13 cellular contexts compared by ENCODE assay signal in genomic region chr5:124034963-124035362, GRCh38.
DNase-seq lines count a peak whose midpoint lies in the region; ATAC-seq, FAIRE-seq and TF ChIP-seq lines count a peak whose summit lies in the region.
"Had no signal": no experiment of that assay in that cellular context is flagged by ENCODE, and none has a peak within 500 bp of the region (broad histone marks: within the 10 kb centered on the region; RNA-seq: fewer than 3 reads in every experiment).

No MANE protein-coding gene starts in this region.

- peak; percentile 97 for ATAC-seq in GM19455 (IDR thresholded peaks at IDR 0.05; ENCODE audit: unreplicated experiment)
- ATAC-seq in HG02970 (IDR thresholded peaks at IDR 0.05; ENCODE audit: low FRiP score, unreplicated experiment): peak; percentile 98
- ATAC-seq in upper lobe of right lung: no peak
- ATAC-seq in activated CD8-positive, alpha-beta T cell treated with anti-CD3 and anti-CD28 coated beads, Interleukin-2, amount 10 ng/mL, durations not matched to agents 7 days and 5 days: no peak
- ATAC-seq: HepG2; stimulated activated naive CD8-positive, alpha-beta T cell treated with anti-CD3 and anti-CD28 coated beads, Interleukin-15, amount 100 ng/mL, for 72 hours had no signal

- peak; percentile 92 for FAIRE-seq in GM12891 (lab: Jason Lieb, UNC)
- FAIRE-seq: colon, HepG2 had no signal

- H3K9me3 Mint-ChIP-seq in activated CD8-positive, alpha-beta T cell treated with anti-CD3 and anti-CD28 coated beads, Interleukin-2, amount 10 ng/mL, durations not matched to agents 7 days and 5 days (ENCODE audit: insufficient read depth): no peaks in the 10 kb centered on the region
- H3K9me3 Mint-ChIP-seq: T-helper 2 cell treated with Interferon-gamma antibody and Interleukin-4, amounts not matched to agents 5 μg/mL and 100 μg/mL, for 36 hours had no signal

- POLR2A ChIA-PET in activated CD8-positive, alpha-beta T cell treated with anti-CD3 and anti-CD28 coated beads, Interleukin-2, amount 10 ng/mL, durations not matched to agents 7 days and 5 days (lab: Charles Lee): no interaction called here

- no peaks in the 10 kb centered on the region for H3K4me1 ChIP-seq in upper lobe of right lung

- no peaks in the 10 kb centered on the region for H3K27me3 ChIP-seq in upper lobe of right lung

- H3K36me3 Mint-ChIP-seq in activated CD8-positive, alpha-beta T cell treated with anti-CD3 and anti-CD28 coated beads, Interleukin-2, amount 10 ng/mL, durations not matched to agents 7 days and 5 days (ENCODE audit: low read depth): no peaks in the 10 kb centered on the region

- no peaks in the 10 kb centered on the region for H3K36me3 ChIP-seq in upper lobe of right lung

- H3K27me3 Mint-ChIP-seq in activated CD8-positive, alpha-beta T cell treated with anti-CD3 and anti-CD28 coated beads, Interleukin-2, amount 10 ng/mL, durations not matched to agents 7 days and 5 days (ENCODE audit: low read depth): no peaks in the 10 kb centered on the region
- H3K27me3 Mint-ChIP-seq: stimulated activated naive CD8-positive, alpha-beta T cell treated with anti-CD3 and anti-CD28 coated beads, Interleukin-15, amount 100 ng/mL, for 72 hours had no signal

- no peak overlapping the region for H3K27ac ChIP-seq in upper lobe of right lung

- H3K4me3 Mint-ChIP-seq in activated CD8-positive, alpha-beta T cell treated with anti-CD3 and anti-CD28 coated beads, Interleukin-2, amount 10 ng/mL, durations not matched to agents 7 days and 5 days: no peak overlapping the region
- H3K4me3 Mint-ChIP-seq: stimulated activated naive CD8-positive, alpha-beta T cell treated with anti-CD3 and anti-CD28 coated beads, Interleukin-15, amount 100 ng/mL, for 72 hours; T-helper 2 cell treated with Interferon-gamma antibody and Interleukin-4, amounts not matched to agents 5 μg/mL and 100 μg/mL, for 36 hours had no signal

- intact Hi-C loops in upper lobe of right lung (cut with DNase I): no loop called here

- H3K4me3 ChIP-seq in upper lobe of right lung: no peak overlapping the region

- TF ChIP-seq CTCF in upper lobe of right lung (IDR thresholded peaks at IDR 0.05): no peak

- no peaks in the 10 kb centered on the region for H3K4me1 Mint-ChIP-seq in activated CD8-positive, alpha-beta T cell treated with anti-CD3 and anti-CD28 coated beads, Interleukin-2, amount 10 ng/mL, durations not matched to agents 7 days and 5 days (ENCODE audit: low read depth)
- H3K4me1 Mint-ChIP-seq: stimulated activated naive CD8-positive, alpha-beta T cell treated with anti-CD3 and anti-CD28 coated beads, Interleukin-15, amount 100 ng/mL, for 72 hours had no signal

- TF ChIP-seq POLR2A in GM12891 (IDR thresholded peaks at IDR 0.05; ENCODE audit: low read depth, low read length): no peak

- DNase-seq in GM12891 (ENCODE audit: insufficient read length, low spot score): no peak
- peak; percentile 72 for DNase-seq in NCI-H146 (lab: John Stamatoyannopoulos, UW)
- no peak for DNase-seq in NCI-H187 treated with DMSO at 0.1 percent for 48 hours (lab: John Stamatoyannopoulos, UW)
- DNase-seq in upper lobe of right lung: no peak
- DNase-seq in activated naive CD4-positive, alpha-beta T cell (lab: John Stamatoyannopoulos, UW): no peak
- no peak for DNase-seq in activated CD8-positive, alpha-beta T cell treated with anti-CD3 and anti-CD28 coated beads, Interleukin-2, amount 10 ng/mL, durations not matched to agents 7 days and 5 days
- DNase-seq: NCI-H446; stimulated activated naive CD8-positive, alpha-beta T cell treated with anti-CD3 and anti-CD28 coated beads, Interleukin-15, amount 100 ng/mL, for 72 hours had no signal

- no peak overlapping the region for H3K27ac Mint-ChIP-seq in activated CD8-positive, alpha-beta T cell treated with anti-CD3 and anti-CD28 coated beads, Interleukin-2, amount 10 ng/mL, durations not matched to agents 7 days and 5 days
- H3K27ac Mint-ChIP-seq: stimulated activated naive CD8-positive, alpha-beta T cell treated with anti-CD3 and anti-CD28 coated beads, Interleukin-15, amount 100 ng/mL, for 72 hours; T-helper 2 cell treated with Interferon-gamma antibody and Interleukin-4, amounts not matched to agents 5 μg/mL and 100 μg/mL, for 36 hours had no signal

- no peaks in the 10 kb centered on the region for H3K9me3 ChIP-seq in upper lobe of right lung

- CTCF ChIA-PET in activated CD8-positive, alpha-beta T cell treated with anti-CD3 and anti-CD28 coated beads, Interleukin-2, amount 10 ng/mL, durations not matched to agents 7 days and 5 days (lab: Charles Lee): no interaction called here

TF ChIP-seq in GM12891, 5 proteins besides CTCF, POLR2A, EP300 and RAD21:
- TF ChIP-seq POLR2AphosphoS5 (IDR thresholded peaks at IDR 0.05; ENCODE audit: low read depth, low read length) (no peak), SPI1 (IDR thresholded peaks at IDR 0.05; ENCODE audit: low read depth, low read length) (peak; percentile 90), PAX5 (IDR thresholded peaks at IDR 0.05; ENCODE audit: insufficient read depth, low read length, severe bottlenecking) (no peak), TAF1 (IDR thresholded peaks at IDR 0.05; ENCODE audit: low read depth, low read length) (no peak), POU2F2 (IDR thresholded peaks at IDR 0.05; ENCODE audit: low read depth, low read length) (peak; percentile 63; the same call in 1 of the 2 replicates)
TF ChIP-seq in GM12891: peak in this region for 2.

Comparison
In these comparisons a context has a peak if more than half of its experiments do, and no peak if none do; other contexts are left out.
1. ATAC-seq: peak in GM19455 (single experiment) and HG02970 (single experiment); none in upper lobe of right lung (single experiment) and activated CD8-positive, alpha-beta T cell treated with anti-CD3 and anti-CD28 coated beads, Interleukin-2, amount 10 ng/mL, durations not matched to agents 7 days and 5 days (single experiment).